ENCODE assay signal across 34 cellular contexts in genomic region chr20:4252005-4252404, GRCh38. TPM values are rescaled to one million over a fixed set of nuclear protein-coding genes. Genes with fewer than 3 reads are reported as not detected.
"Had no signal": no experiment of that assay in that cellular context is flagged by ENCODE, and none has a peak within 500 bp of the region (broad histone marks: within the 10 kb centered on the region; RNA-seq: fewer than 3 reads in every experiment).

No MANE protein-coding gene starts in this region.

- H3K79me2 ChIP-seq: hepatocyte had no signal

- H2AFZ ChIP-seq: hepatocyte had no signal

- H3K36me3 Mint-ChIP-seq: activated naive CD8-positive, alpha-beta T cell had no signal

- H3K27ac Mint-ChIP-seq: activated B cell treated with CpG ODN at 0.5 μM for 24 hours; activated CD8-positive, alpha-beta T cell treated with anti-CD3 and anti-CD28 coated beads for 36 hours; activated naive CD8-positive, alpha-beta T cell; activated T-helper 17 cell treated with anti-CD3 and anti-CD28 coated beads, Interleukin-2, amount 50 U/mL, for 72 hours; T-helper 1 cell treated with Interleukin-12 subunit alpha and Interleukin-12 subunit beta and Interleukin-4 antibody, amounts not matched to agents 30 μg/mL and 1 μg/mL, for 36 hours had no signal

- H3K4me1 Mint-ChIP-seq: activated B cell treated with CpG ODN at 0.5 μM for 24 hours had no signal

- ATAC-seq: activated CD4-positive, CD25-positive, alpha-beta regulatory T cell treated with anti-CD3 and anti-CD28 coated beads, Interleukin-2, amount 50 U/mL, for 24 hours; activated CD8-positive, alpha-beta T cell treated with anti-CD3 and anti-CD28 coated beads for 36 hours; activated T-cell treated with anti-CD3 and anti-CD28 coated beads, Interleukin-2, amount 50 U/mL, for 4 hours; activated T-helper 17 cell treated with anti-CD3 and anti-CD28 coated beads, Interleukin-2, amount 50 U/mL, for 72 hours; body of pancreas; gastroesophageal sphincter; heart right ventricle had no signal

- H3K9me3 ChIP-seq: body of pancreas, esophagus squamous epithelium, gastroesophageal sphincter, heart right ventricle had no signal

- DNase-seq: activated B cell treated with CpG ODN at 0.5 μM for 24 hours; activated CD4-positive, alpha-beta T cell treated with anti-CD3 and anti-CD28 coated beads for 48 hours; activated CD4-positive, alpha-beta T cell treated with anti-CD3 and anti-CD28 coated beads, Interleukin-2, amount 50 U/mL, for 1 hour; activated CD4-positive, alpha-beta T cell treated with anti-CD3 and anti-CD28 coated beads, Interleukin-2, amount 50 U/mL, for 48 hours; activated CD8-positive, alpha-beta memory T cell treated with anti-CD3 and anti-CD28 coated beads for 24 hours; activated CD8-positive, alpha-beta T cell treated with anti-CD3 and anti-CD28 coated beads for 36 hours; activated effector memory CD4-positive, alpha-beta T cell treated with Interleukin-2 at 50 U/mL for 16 hours; activated gamma-delta T cell treated with Interleukin-2 at 50 U/mL for 16 hours; activated naive CD4-positive, alpha-beta T cell treated with anti-CD3 and anti-CD28 coated beads, Interleukin-2, amount 50 U/mL, for 16 hours; activated naive CD4-positive, alpha-beta T cell treated with Interleukin-2 at 50 U/mL for 16 hours; activated T-cell treated with anti-CD3 and anti-CD28 coated beads, Interleukin-2, amount 50 U/mL, for 4 hours; amniotic stem cell; anterior cingulate cortex; body of pancreas; caudate nucleus; cortex of kidney; effector CD8-positive, alpha-beta T cell; esophagus squamous epithelium; foreskin melanocyte; heart right ventricle; T-helper 9 cell; WERI-Rb-1 had no signal

- H3K36me3 ChIP-seq: esophagus squamous epithelium, gastroesophageal sphincter, heart right ventricle, WERI-Rb-1 had no signal

- H3K27me3 ChIP-seq: body of pancreas had no signal

- H3K4me3 ChIP-seq: body of pancreas, esophagus squamous epithelium, gastroesophageal sphincter, heart right ventricle, hepatocyte had no signal

- H3K27ac ChIP-seq: body of pancreas, epithelial cell of prostate, esophagus squamous epithelium, gastroesophageal sphincter, heart right ventricle, hepatocyte, WERI-Rb-1 had no signal

- H3K4me2 ChIP-seq: hepatocyte had no signal

- FAIRE-seq: colon, endometrium, endothelial cell of umbilical vein had no signal

- H3K9me3 Mint-ChIP-seq: activated B cell treated with CpG ODN at 0.5 μM for 24 hours; activated CD8-positive, alpha-beta T cell treated with anti-CD3 and anti-CD28 coated beads for 36 hours; activated T-cell treated with anti-CD3 and anti-CD28 coated beads, Interleukin-2, amount 50 U/mL, for 4 hours; activated T-helper 17 cell treated with anti-CD3 and anti-CD28 coated beads, Interleukin-2, amount 50 U/mL, for 72 hours; T-helper 1 cell treated with Interleukin-12 subunit alpha and Interleukin-12 subunit beta and Interleukin-4 antibody, amounts not matched to agents 30 μg/mL and 1 μg/mL, for 36 hours had no signal

- H3K4me3 Mint-ChIP-seq: activated B cell treated with CpG ODN at 0.5 μM for 24 hours; activated CD8-positive, alpha-beta T cell treated with anti-CD3 and anti-CD28 coated beads for 36 hours; activated naive CD8-positive, alpha-beta T cell; activated T-cell treated with anti-CD3 and anti-CD28 coated beads, Interleukin-2, amount 50 U/mL, for 4 hours; activated T-helper 17 cell treated with anti-CD3 and anti-CD28 coated beads, Interleukin-2, amount 50 U/mL, for 72 hours; T-helper 1 cell treated with Interleukin-12 subunit alpha and Interleukin-12 subunit beta and Interleukin-4 antibody, amounts not matched to agents 30 μg/mL and 1 μg/mL, for 36 hours had no signal

RNA-seq across cellular contexts. Expression of gene ADRA1D, which starts 2.9 kb away (rescaled TPM):
- total RNA-seq: activated B cell treated with CpG ODN at 0.5 μM for 24 hours; activated CD8-positive, alpha-beta T cell treated with anti-CD3 and anti-CD28 coated beads for 36 hours; activated T-cell treated with anti-CD3 and anti-CD28 coated beads, Interleukin-2, amount 50 U/mL, for 4 hours; activated T-helper 17 cell treated with anti-CD3 and anti-CD28 coated beads, Interleukin-2, amount 50 U/mL, for 72 hours; body of pancreas; chondrocyte; T-helper 2 cell treated with Interferon-gamma antibody and Interleukin-4, amounts not matched to agents 100 ng/mL and 5 ng/mL, for 36 hours had no signal
